Comparison of ENCODE assay signal across 23 cellular contexts in genomic region chr9:93593144-93593655, GRCh38. TPM values are rescaled to one million over a fixed set of nuclear protein-coding genes. Genes with fewer than 3 reads are reported as not detected.
DNase-seq lines count a peak whose midpoint lies in the region; ATAC-seq and TF ChIP-seq lines count a peak whose summit lies in the region.
"Had no signal": no experiment of that assay in that cellular context is flagged by ENCODE, and none has a peak within 500 bp of the region (broad histone marks: within the 10 kb centered on the region; RNA-seq: fewer than 3 reads in every experiment).

No MANE protein-coding gene starts in this region.

- H2BK15ac ChIP-seq in neuronal stem cell (ENCODE audit: low read length), result no peak overlapping the region

- no peaks in the 10 kb centered on the region for H3F3A ChIP-seq in GM23248 (ENCODE audit: insufficient read depth)

- WGBS in GM23248 (ENCODE audit: low coverage in 1 of 2, low lambda C conversion rate in 2 of 2, missing lambda C conversion rate in 2 of 2), 2 experiments, result 52 to 56% methylated on average over 2 of the region's 2 CpGs
- WGBS in neuronal stem cell (ENCODE audit: extremely low coverage in 2 of 2, insufficient read length in 2 of 2, insufficient replicate concordance in 1 of 2), 2 donors, result no CpG with 5 or more reads among the region's 2 CpGs

- H3K4me1 Mint-ChIP-seq in activated CD8-positive, alpha-beta T cell treated with anti-CD3 and anti-CD28 coated beads, Interleukin-2, amount 10 ng/mL, durations not matched to agents 7 days and 5 days (ENCODE audit: low read depth), result peaks cover 20% of the 10 kb centered on the region
- peaks cover 47% of the 10 kb centered on the region for H3K4me1 Mint-ChIP-seq in activated CD8-positive, alpha-beta T cell treated with anti-CD3 and anti-CD28 coated beads for 36 hours (ENCODE audit: low read depth)
- H3K4me1 Mint-ChIP-seq in stimulated activated effector memory CD8-positive, alpha-beta T cell treated with anti-CD3 and anti-CD28 coated beads, Interleukin-12 subunit alpha, Interleukin-12 subunit beta, amount 100 ng/mL, for 72 hours, result peaks cover 72% of the 10 kb centered on the region
- peaks cover 24 to 33% of the 10 kb centered on the region in 2 donors for H3K4me1 Mint-ChIP-seq in immature natural killer cell

- H3K9ac ChIP-seq in GM23248 (no peak overlapping the region), neuronal stem cell (ENCODE audit: low read depth, low read length, poor library complexity) (no peak overlapping the region)
- H3K9ac ChIP-seq: neural progenitor cell, parathyroid adenoma had no signal

- peaks cover 9% of the 10 kb centered on the region; the same call in 1 of the 2 replicates for H3K4me1 ChIP-seq in GM23248 (ENCODE audit: insufficient read depth)
- H3K4me1 ChIP-seq in neuronal stem cell (ENCODE audit: control insufficient read depth in 2 of 2, insufficient read depth in 1 of 2, low read depth in 1 of 2, low read length in 2 of 2), result peaks cover 11 to 23% of the 10 kb centered on the region in 2 donors

- peaks cover 13% of the 10 kb centered on the region for H3K79me1 ChIP-seq in neuronal stem cell (ENCODE audit: low read depth, low read length)

- no peak overlapping the region for H3K14ac ChIP-seq in neuronal stem cell (ENCODE audit: low read length)

- H3K27ac ChIP-seq in GM23248 (no peak overlapping the region), neuronal stem cell (replicated peaks; ENCODE audit: low read length) (no peak overlapping the region)
- H3K27ac ChIP-seq: A549, body of pancreas, neural progenitor cell, parathyroid adenoma, thoracic aorta, uterus had no signal

- no peak overlapping the region for H2AFZ ChIP-seq in GM23248
- no peak overlapping the region for H2AFZ ChIP-seq in neuronal stem cell (ENCODE audit: low read length)
- H2AFZ ChIP-seq: neural progenitor cell, parathyroid adenoma had no signal

- H2BK12ac ChIP-seq in neuronal stem cell (ENCODE audit: low read length), result no peak overlapping the region

- no peak overlapping the region for H3K27ac Mint-ChIP-seq in activated CD8-positive, alpha-beta T cell treated with anti-CD3 and anti-CD28 coated beads, Interleukin-2, amount 10 ng/mL, durations not matched to agents 7 days and 5 days
- H3K27ac Mint-ChIP-seq in activated CD8-positive, alpha-beta T cell treated with anti-CD3 and anti-CD28 coated beads for 36 hours, result no peak overlapping the region
- H3K27ac Mint-ChIP-seq in stimulated activated effector memory CD8-positive, alpha-beta T cell treated with anti-CD3 and anti-CD28 coated beads, Interleukin-12 subunit alpha, Interleukin-12 subunit beta, amount 100 ng/mL, for 72 hours, result peak overlapping the region; percentile 32
- H3K27ac Mint-ChIP-seq in immature natural killer cell, result peak overlapping the region in 1 of 6 donors; percentile 65
- H3K27ac Mint-ChIP-seq: activated T-helper 1 cell treated with anti-CD3 and anti-CD28 coated beads, Interleukin-12 subunit alpha, Interleukin-12 subunit beta, Interleukin-2, Interleukin-4 antibody, amounts not matched to agents 30 ng/mL and 10 ng/mL and 1 ng/mL, durations not matched to agents 14 hours and 24 hours and 36 hours; neural progenitor cell; T-helper 1 cell treated with Interleukin-12 subunit alpha and Interleukin-12 subunit beta and Interleukin-4 antibody, amounts not matched to agents 30 μg/mL and 1 μg/mL, for 36 hours had no signal

- no peak overlapping the region for H3K4me3 ChIP-seq in GM23248
- no peak overlapping the region for H3K4me3 ChIP-seq in neuronal stem cell (ENCODE audit: low read length in 2 of 2)
- H3K4me3 ChIP-seq: A549, body of pancreas, neural progenitor cell, thoracic aorta, uterus had no signal

- H3K18ac ChIP-seq in neuronal stem cell (ENCODE audit: low read length), result no peak overlapping the region

- no peak overlapping the region for H3K4ac ChIP-seq in neuronal stem cell (ENCODE audit: low read length)

- no peak overlapping the region for H3K23ac ChIP-seq in neuronal stem cell (ENCODE audit: low read depth, low read length, poor library complexity)

- POLR2A ChIA-PET in activated CD8-positive, alpha-beta T cell treated with anti-CD3 and anti-CD28 coated beads, Interleukin-2, amount 10 ng/mL, durations not matched to agents 7 days and 5 days (lab: Charles Lee), result no interaction called here
- POLR2A ChIA-PET in activated CD8-positive, alpha-beta T cell treated with anti-CD3 and anti-CD28 coated beads for 36 hours (lab: Charles Lee), result interaction anchor here (0.8 kb wide), 1 partner anchor 13 kb away, joined by 4 read pairs; no protein-coding TSS in a partner anchor

- H2BK120ac ChIP-seq in neuronal stem cell (ENCODE audit: low read depth, low read length), result no peak overlapping the region

- H3K79me2 ChIP-seq in GM23248 (ENCODE audit: insufficient read depth), result peaks cover 97% of the 10 kb centered on the region

- no peak overlapping the region for H3K4me3 Mint-ChIP-seq in activated CD8-positive, alpha-beta T cell treated with anti-CD3 and anti-CD28 coated beads, Interleukin-2, amount 10 ng/mL, durations not matched to agents 7 days and 5 days
- no peak overlapping the region for H3K4me3 Mint-ChIP-seq in activated CD8-positive, alpha-beta T cell treated with anti-CD3 and anti-CD28 coated beads for 36 hours
- no peak overlapping the region for H3K4me3 Mint-ChIP-seq in stimulated activated effector memory CD8-positive, alpha-beta T cell treated with anti-CD3 and anti-CD28 coated beads, Interleukin-12 subunit alpha, Interleukin-12 subunit beta, amount 100 ng/mL, for 72 hours
- H3K4me3 Mint-ChIP-seq in immature natural killer cell, result no peak overlapping the region
- H3K4me3 Mint-ChIP-seq: activated T-helper 1 cell treated with anti-CD3 and anti-CD28 coated beads, Interleukin-12 subunit alpha, Interleukin-12 subunit beta, Interleukin-2, Interleukin-4 antibody, amounts not matched to agents 30 ng/mL and 10 ng/mL and 1 ng/mL, durations not matched to agents 14 hours and 24 hours and 36 hours; neural progenitor cell; T-helper 1 cell treated with Interleukin-12 subunit alpha and Interleukin-12 subunit beta and Interleukin-4 antibody, amounts not matched to agents 30 μg/mL and 1 μg/mL, for 36 hours had no signal

- no peak for TF ChIP-seq CTCF in activated CD8-positive, alpha-beta T cell treated with anti-CD3 and anti-CD28 coated beads for 36 hours (IDR thresholded peaks at IDR 0.05)

- no peaks in the 10 kb centered on the region for H3K36me3 ChIP-seq in GM23248 (ENCODE audit: low read depth)
- H3K36me3 ChIP-seq in neuronal stem cell (replicated peaks in 1 of 2; ENCODE audit: control insufficient read depth in 2 of 2, insufficient read depth in 2 of 2, low read length in 2 of 2), result peaks cover 0 to 3% of the 10 kb centered on the region in 2 donors
- H3K36me3 ChIP-seq: neural progenitor cell, thoracic aorta, uterus had no signal

- H3K27me3 ChIP-seq in GM23248 (replicated peaks; ENCODE audit: insufficient read depth), result no peaks in the 10 kb centered on the region
- H3K27me3 ChIP-seq in neuronal stem cell (ENCODE audit: control insufficient read depth in 3 of 3, insufficient read depth in 3 of 3, low read depth in 1 of 3, low read length in 3 of 3), result no peaks in the 10 kb centered on the region
- H3K27me3 ChIP-seq: body of pancreas, neural progenitor cell, uterus had no signal

- H3K9me3 ChIP-seq in GM23248 (ENCODE audit: low read depth), result no peaks in the 10 kb centered on the region
- H3K9me3 ChIP-seq in neuronal stem cell (replicated peaks in 1 of 2; ENCODE audit: control insufficient read depth in 2 of 2, insufficient read depth in 1 of 2, low read depth in 1 of 2, low read length in 2 of 2), result peaks cover 0 to 2% of the 10 kb centered on the region in 2 donors
- H3K9me3 ChIP-seq: A549, body of pancreas, thoracic aorta, uterus had no signal

- intact Hi-C loops in activated CD8-positive, alpha-beta T cell treated with anti-CD3 and anti-CD28 coated beads for 36 hours (cut with micrococcal nuclease), result no loop called here

- CTCF ChIA-PET in activated CD8-positive, alpha-beta T cell treated with anti-CD3 and anti-CD28 coated beads, Interleukin-2, amount 10 ng/mL, durations not matched to agents 7 days and 5 days (lab: Charles Lee), result interaction anchor here (2.1 kb wide), 1 partner anchor 27 kb away, joined by 5 read pairs; no protein-coding TSS in a partner anchor
- CTCF ChIA-PET in activated CD8-positive, alpha-beta T cell treated with anti-CD3 and anti-CD28 coated beads for 36 hours (lab: Charles Lee), result interaction anchor here (0.8 to 1.7 kb wide), 2 partner anchors 27 to 119 kb away, joined by 3 to 5 read pairs; no protein-coding TSS in a partner anchor

- H4K8ac ChIP-seq in neuronal stem cell (ENCODE audit: low read depth, low read length), result no peak overlapping the region

- H2AK5ac ChIP-seq in neuronal stem cell (ENCODE audit: low read depth, low read length), result no peak overlapping the region

- H4K91ac ChIP-seq in neuronal stem cell (ENCODE audit: low read depth, low read length, poor library complexity), result no peak overlapping the region

- in situ Hi-C loops in GM23248 (cut with MboI), result no loop called here

- H3K9me3 Mint-ChIP-seq in activated CD8-positive, alpha-beta T cell treated with anti-CD3 and anti-CD28 coated beads, Interleukin-2, amount 10 ng/mL, durations not matched to agents 7 days and 5 days (ENCODE audit: insufficient read depth), result no peaks in the 10 kb centered on the region
- no peaks in the 10 kb centered on the region for H3K9me3 Mint-ChIP-seq in activated CD8-positive, alpha-beta T cell treated with anti-CD3 and anti-CD28 coated beads for 36 hours
- H3K9me3 Mint-ChIP-seq in stimulated activated effector memory CD8-positive, alpha-beta T cell treated with anti-CD3 and anti-CD28 coated beads, Interleukin-12 subunit alpha, Interleukin-12 subunit beta, amount 100 ng/mL, for 72 hours, result no peaks in the 10 kb centered on the region
- H3K9me3 Mint-ChIP-seq in immature natural killer cell, result no peaks in the 10 kb centered on the region
- H3K9me3 Mint-ChIP-seq: activated T-helper 1 cell treated with anti-CD3 and anti-CD28 coated beads, Interleukin-12 subunit alpha, Interleukin-12 subunit beta, Interleukin-2, Interleukin-4 antibody, amounts not matched to agents 30 ng/mL and 10 ng/mL and 1 ng/mL, durations not matched to agents 14 hours and 24 hours and 36 hours; neural progenitor cell; T-helper 1 cell treated with Interleukin-12 subunit alpha and Interleukin-12 subunit beta and Interleukin-4 antibody, amounts not matched to agents 30 μg/mL and 1 μg/mL, for 36 hours had no signal

- no peaks in the 10 kb centered on the region for H3K36me3 Mint-ChIP-seq in activated CD8-positive, alpha-beta T cell treated with anti-CD3 and anti-CD28 coated beads, Interleukin-2, amount 10 ng/mL, durations not matched to agents 7 days and 5 days (ENCODE audit: low read depth)
- no peaks in the 10 kb centered on the region for H3K36me3 Mint-ChIP-seq in activated CD8-positive, alpha-beta T cell treated with anti-CD3 and anti-CD28 coated beads for 36 hours (ENCODE audit: low read depth)
- no peaks in the 10 kb centered on the region for H3K36me3 Mint-ChIP-seq in stimulated activated effector memory CD8-positive, alpha-beta T cell treated with anti-CD3 and anti-CD28 coated beads, Interleukin-12 subunit alpha, Interleukin-12 subunit beta, amount 100 ng/mL, for 72 hours
- no peaks in the 10 kb centered on the region for H3K36me3 Mint-ChIP-seq in immature natural killer cell
- H3K36me3 Mint-ChIP-seq: neural progenitor cell had no signal

- no peak overlapping the region for H2BK5ac ChIP-seq in neuronal stem cell (ENCODE audit: low read length)

- no peak for ATAC-seq in activated CD8-positive, alpha-beta T cell treated with anti-CD3 and anti-CD28 coated beads, Interleukin-2, amount 10 ng/mL, durations not matched to agents 7 days and 5 days
- ATAC-seq in activated CD8-positive, alpha-beta T cell treated with anti-CD3 and anti-CD28 coated beads for 36 hours, result no peak
- no peak for ATAC-seq in stimulated activated effector memory CD8-positive, alpha-beta T cell treated with anti-CD3 and anti-CD28 coated beads, Interleukin-12 subunit alpha, Interleukin-12 subunit beta, amount 100 ng/mL, for 72 hours
- ATAC-seq: body of pancreas; stimulated activated naive CD8-positive, alpha-beta T cell treated with anti-CD3 and anti-CD28 coated beads, Interleukin-15, Interleukin-2, amounts not matched to agents 100 U/mL and 50 U/mL, for 24 hours had no signal

- H3K9me2 ChIP-seq in GM23248 (ENCODE audit: insufficient read depth), result no peaks in the 10 kb centered on the region

- no peak overlapping the region for H3K4me2 ChIP-seq in GM23248 (ENCODE audit: unreplicated experiment)
- H3K4me2 ChIP-seq in neuronal stem cell (ENCODE audit: insufficient read depth, low read length, poor library complexity, severe bottlenecking), result no peak overlapping the region
- H3K4me2 ChIP-seq: A549, neural progenitor cell had no signal

- H4K20me1 ChIP-seq in GM23248 (ENCODE audit: insufficient read depth), result peaks cover 4% of the 10 kb centered on the region; the same call in 1 of the 2 replicates

- H3K27me3 Mint-ChIP-seq in activated CD8-positive, alpha-beta T cell treated with anti-CD3 and anti-CD28 coated beads, Interleukin-2, amount 10 ng/mL, durations not matched to agents 7 days and 5 days (ENCODE audit: low read depth), result no peaks in the 10 kb centered on the region
- no peaks in the 10 kb centered on the region for H3K27me3 Mint-ChIP-seq in activated CD8-positive, alpha-beta T cell treated with anti-CD3 and anti-CD28 coated beads for 36 hours
- no peaks in the 10 kb centered on the region for H3K27me3 Mint-ChIP-seq in immature natural killer cell (ENCODE audit: low read depth in 3 of 3)

- DNase-seq in activated CD8-positive, alpha-beta T cell treated with anti-CD3 and anti-CD28 coated beads, Interleukin-2, amount 10 ng/mL, durations not matched to agents 7 days and 5 days, result peak; percentile 11
- no peak for DNase-seq in activated CD8-positive, alpha-beta T cell treated with anti-CD3 and anti-CD28 coated beads for 36 hours
- peak; percentile 19 for DNase-seq in GM23248
- DNase-seq in fibroblast of gingiva (ENCODE audit: low read depth), result peak; percentile 20
- DNase-seq in stimulated activated effector memory CD8-positive, alpha-beta T cell treated with anti-CD3 and anti-CD28 coated beads, Interleukin-12 subunit alpha, Interleukin-12 subunit beta, amount 100 ng/mL, for 72 hours (ENCODE audit: low spot score in 2 of 2), result no peak
- no peak for DNase-seq in neuronal stem cell (ENCODE audit: low spot score)
- DNase-seq in hypothalamus (lab: John Stamatoyannopoulos, UW), result no peak
- DNase-seq in immature natural killer cell, result no peak
- DNase-seq: activated naive CD4-positive, alpha-beta T cell treated with anti-CD3 and anti-CD28 coated beads, Interleukin-2, amount 50 U/mL, for 16 hours; body of pancreas; cerebellar nuclear complex; HCEC 1CT; NCI-H1417 treated with DMSO at 0.1 percent for 48 hours; NCI-H345; small intestine; stimulated activated naive CD8-positive, alpha-beta T cell treated with anti-CD3 and anti-CD28 coated beads, Interleukin-15, Interleukin-2, amounts not matched to agents 100 U/mL and 50 U/mL, for 24 hours; uterus had no signal

RNA-seq across cellular contexts. Expression of gene PHF2, which starts 16.8 kb away (rescaled TPM):
- 10 to 100 TPM; 22.1 to 23.5 TPM for total RNA-seq in activated CD8-positive, alpha-beta T cell treated with anti-CD3 and anti-CD28 coated beads, Interleukin-2, amount 10 ng/mL, durations not matched to agents 7 days and 5 days
- 10 to 100 TPM; 12.9 to 13.1 TPM for total RNA-seq in activated CD8-positive, alpha-beta T cell treated with anti-CD3 and anti-CD28 coated beads for 36 hours
- total RNA-seq in GM23248 (2014; rRNA removed; shearing (Covaris generic)), result 12.5 and 16.5 TPM in 2 replicates
- polyA plus RNA-seq in GM23248 (2016; fragmentation: Nextera tagmentation; extraction: Ambion mirVana) (3.5 and 4.6 TPM in 2 replicates), immature natural killer cell (1 to 10 TPM in 1 of 3 donors, under 1 TPM in 2; 0.58 to 2.1 (median 0.80) TPM)
- 19.9 TPM for polyA plus RNA-seq in neuronal stem cell (2013, experiment 1 of 2)
- 19.8 TPM for polyA plus RNA-seq in neuronal stem cell (2013, experiment 2 of 2)

Comparison
In these comparisons a context has a peak if more than half of its experiments do, and no peak if none do; other contexts are left out.
1. DNase-seq: peak in activated CD8-positive, alpha-beta T cell treated with anti-CD3 and anti-CD28 coated beads, Interleukin-2, amount 10 ng/mL, durations not matched to agents 7 days and 5 days (single experiment), GM23248 (single experiment) and fibroblast of gingiva (single experiment); none in activated CD8-positive, alpha-beta T cell treated with anti-CD3 and anti-CD28 coated beads for 36 hours (single experiment), stimulated activated effector memory CD8-positive, alpha-beta T cell treated with anti-CD3 and anti-CD28 coated beads, Interleukin-12 subunit alpha, Interleukin-12 subunit beta, amount 100 ng/mL, for 72 hours (0 of 2), neuronal stem cell (single experiment), hypothalamus (0 of 51) and immature natural killer cell (0 of 3).